ENCODE assay signal across 1 cellular context in genomic region chr20:325043-325888, GRCh38.
TF ChIP-seq lines count a peak whose summit lies in the region.

SOX12 (plus strand) TSS chr20:325552; CDS start chr20:325925, 373 bp downstream.

TF ChIP-seq in A549, 52 proteins besides CTCF, POLR2A, EP300 and RAD21 (continued from another document):
- TF ChIP-seq HOXB5 (CRISPR knock-in tag; IDR thresholded peaks at IDR 0.05) (peak; percentile 73; the same call in 1 of the 2 replicates), KDM1A (IDR thresholded peaks at IDR 0.05; ENCODE audit: low read depth) (no peak), NR3C1 (IDR thresholded peaks at IDR 0.05) (no peak), FOSL2 (IDR thresholded peaks at IDR 0.05) (no peak), FOSL2 (CRISPR knock-in tag; IDR thresholded peaks at IDR 0.05) (no peak), CEBPB (IDR thresholded peaks at IDR 0.05) (no peak), ELK1 (IDR thresholded peaks at IDR 0.05; ENCODE audit: low read depth, low read length) (no peak)
TF ChIP-seq in A549: peak in this region for 11.
